Comparison of ENCODE assay signal across 1 cellular context in genomic region chrX:118116308-118117068, GRCh38.
TF ChIP-seq lines count a peak whose summit lies in the region.

Gene KLHL13, minus strand, starts transcription at chrX:118116810. Its CDS starts 88,337 bp downstream, at chrX:118028473.

TF ChIP-seq in K562, 482 proteins besides CTCF, POLR2A, EP300 and RAD21 (continued from another document):
- no peak for TF ChIP-seq RERE (CRISPR knock-in tag; IDR thresholded peaks at IDR 0.05; ENCODE audit: borderline replicate concordance)
- peak in 2 of 3 experiments; percentile 24 to 76 for TF ChIP-seq YY1 (IDR thresholded peaks at IDR 0.05; ENCODE audit: borderline replicate concordance in 1 of 3, control insufficient read depth in 1 of 3, extremely low read depth in 1 of 3, insufficient read depth in 3 of 3, insufficient read length in 1 of 3, insufficient replicate concordance in 2 of 3, low read depth in 1 of 3, low read length in 2 of 3)
- no peak for TF ChIP-seq TRIM25 (IDR thresholded peaks at IDR 0.05; ENCODE audit: borderline replicate concordance)
- TF ChIP-seq RAD51 (IDR thresholded peaks at IDR 0.05; ENCODE audit: borderline replicate concordance, low read depth) = no peak
- peak; percentile 29; the same call in 1 of the 2 replicates for TF ChIP-seq PHF8 (IDR thresholded peaks at IDR 0.05; ENCODE audit: borderline replicate concordance, low read length)
- no peak for TF ChIP-seq GTF2A2 (tag; IDR thresholded peaks at IDR 0.05)
- TF ChIP-seq HMG20B (CRISPR knock-in tag; IDR thresholded peaks at IDR 0.05) = no peak
- TF ChIP-seq HNRNPK (IDR thresholded peaks at IDR 0.05; ENCODE audit: low read depth, low read length, poor library complexity, severe bottlenecking) = peak; percentile 18
- 0 out of 4 replicates have a peak, but pooled peaks of 1 of the 2 experiments have one; percentile 41 for TF ChIP-seq MAZ (CRISPR knock-in tag; conservative IDR thresholded peaks at IDR 0.05 in 1 of 2, IDR thresholded peaks at IDR 0.05 in 1 of 2)
- TF ChIP-seq NFATC3 (IDR thresholded peaks at IDR 0.05) = no peak
- no peak for TF ChIP-seq ZEB2 (IDR thresholded peaks at IDR 0.05)
- peak in 1 of 2 experiments; percentile 15 for TF ChIP-seq E2F6 (IDR thresholded peaks at IDR 0.05; ENCODE audit: borderline replicate concordance in 1 of 2, extremely low read depth in 1 of 2, insufficient read depth in 1 of 2, insufficient read length in 1 of 2, low read depth in 1 of 2, low read length in 1 of 2, poor library complexity in 1 of 2, severe bottlenecking in 1 of 2)
- TF ChIP-seq VEZF1 (CRISPR knock-in tag; IDR thresholded peaks at IDR 0.05) = peak; percentile 90
- TF ChIP-seq EGR1 (conservative IDR thresholded peaks at IDR 0.05) = 0 out of 2 replicates have a peak, but pooled peaks have one; percentile 20
- no peak for TF ChIP-seq ZNF740 (CRISPR knock-in tag; IDR thresholded peaks at IDR 0.05)
- TF ChIP-seq ZNF740 (tag; IDR thresholded peaks at IDR 0.05) = peak in 1 of 2 experiments; percentile 82; a peak in 2 of 4 replicates
